ENCODE assay signal across 7 cellular contexts in the genomic region with DNA sequence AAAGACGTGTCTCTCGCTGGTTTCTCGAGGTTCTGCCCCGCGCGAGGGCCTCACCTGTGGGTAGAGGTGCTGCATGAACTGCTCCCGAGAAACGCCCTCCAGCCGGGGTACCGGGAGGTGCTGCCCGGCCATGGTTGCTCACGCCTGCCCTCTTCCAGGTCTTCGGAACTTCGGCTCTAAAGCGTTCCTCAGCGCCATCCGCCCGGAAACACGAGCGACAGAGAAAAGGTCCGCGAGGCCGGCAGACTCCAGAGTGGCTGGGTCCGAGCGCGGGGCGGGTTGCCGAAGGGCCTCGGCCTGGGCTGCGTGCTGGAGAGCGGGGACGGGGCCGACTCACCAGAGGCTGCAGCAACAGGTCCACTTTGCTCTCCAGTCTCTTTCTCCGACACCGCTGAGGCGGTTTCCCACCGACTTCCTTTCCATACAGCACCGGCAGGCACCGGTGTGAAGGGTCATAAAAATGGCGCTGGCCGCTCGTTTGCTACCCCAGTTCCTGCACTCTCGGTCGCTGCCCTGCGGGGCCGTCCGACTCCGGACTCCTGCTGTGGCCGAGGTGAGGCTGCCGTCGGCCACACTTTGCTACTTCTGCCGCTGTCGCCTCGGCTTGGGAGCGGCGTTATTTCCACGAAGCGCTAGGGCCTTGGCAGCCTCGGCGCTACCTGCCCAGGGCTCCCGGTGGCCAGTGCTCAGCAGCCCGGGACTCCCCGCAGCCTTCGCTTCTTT. TPM values are rescaled to one million over a fixed set of nuclear protein-coding genes. Genes with fewer than 3 reads are reported as not detected.
DNase-seq lines count a peak whose midpoint lies in the region; ATAC-seq, FAIRE-seq and TF ChIP-seq lines count a peak whose summit lies in the region.

A gene with protein sequence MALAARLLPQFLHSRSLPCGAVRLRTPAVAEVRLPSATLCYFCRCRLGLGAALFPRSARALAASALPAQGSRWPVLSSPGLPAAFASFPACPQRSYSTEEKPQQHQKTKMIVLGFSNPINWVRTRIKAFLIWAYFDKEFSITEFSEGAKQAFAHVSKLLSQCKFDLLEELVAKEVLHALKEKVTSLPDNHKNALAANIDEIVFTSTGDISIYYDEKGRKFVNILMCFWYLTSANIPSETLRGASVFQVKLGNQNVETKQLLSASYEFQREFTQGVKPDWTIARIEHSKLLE (plus strand): TSS at position 244 of the 723 bp plus-strand sequence. CDS start 217 bp downstream, at position 461.
A gene with protein sequence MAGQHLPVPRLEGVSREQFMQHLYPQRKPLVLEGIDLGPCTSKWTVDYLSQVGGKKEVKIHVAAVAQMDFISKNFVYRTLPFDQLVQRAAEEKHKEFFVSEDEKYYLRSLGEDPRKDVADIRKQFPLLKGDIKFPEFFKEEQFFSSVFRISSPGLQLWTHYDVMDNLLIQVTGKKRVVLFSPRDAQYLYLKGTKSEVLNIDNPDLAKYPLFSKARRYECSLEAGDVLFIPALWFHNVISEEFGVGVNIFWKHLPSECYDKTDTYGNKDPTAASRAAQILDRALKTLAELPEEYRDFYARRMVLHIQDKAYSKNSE (minus strand): TSS at position 153 of the 723 bp plus-strand sequence. CDS start 21 bp downstream, at position 132.

- peaks cover 19% of the 10 kb centered on the region for H3K36me3 ChIP-seq in astrocyte (ENCODE audit: insufficient read depth, low read length)

- peaks cover 7% of the 10 kb centered on the region for H3K4me1 ChIP-seq in astrocyte (ENCODE audit: insufficient read depth, low read length)

- H3K4me3 ChIP-seq in astrocyte (ENCODE audit: insufficient read depth, low read depth, low read length): peak within 1 kb of the TSS; percentile 84

- H3K4me3 Mint-ChIP-seq in T-helper 2 cell treated with Interferon-gamma antibody and Interleukin-4, amounts not matched to agents 5 μg/mL and 100 μg/mL, for 36 hours: peak within 1 kb of the TSS; percentile 99
- peak within 1 kb of the TSS; percentile 95 for H3K4me3 Mint-ChIP-seq in astrocyte (ENCODE audit: unreplicated experiment)

- H2AFZ ChIP-seq in astrocyte (ENCODE audit: low read depth, low read length): peak within 1 kb of the TSS; percentile 99

- H3K27ac ChIP-seq in astrocyte (ENCODE audit: low read depth, low read length): peak within 1 kb of the TSS; percentile 90

- no peaks in the 10 kb centered on the region for H3K9me3 Mint-ChIP-seq in T-helper 2 cell treated with Interferon-gamma antibody and Interleukin-4, amounts not matched to agents 5 μg/mL and 100 μg/mL, for 36 hours
- H3K9me3 Mint-ChIP-seq in astrocyte (ENCODE audit: unreplicated experiment): no peaks in the 10 kb centered on the region

- H3K4me2 ChIP-seq in astrocyte (ENCODE audit: low read length): peak within 1 kb of the TSS; percentile 91

- peaks cover 12% of the 10 kb centered on the region for H4K20me1 ChIP-seq in astrocyte (ENCODE audit: insufficient read depth, low read length)

- TF ChIP-seq CTCF in astrocyte (IDR thresholded peaks at IDR 0.05; ENCODE audit: insufficient read depth, low read depth, low read length): no peak

- ATAC-seq in HG02970 (IDR thresholded peaks at IDR 0.05; ENCODE audit: low FRiP score, unreplicated experiment): peak; percentile 81

- DNase-seq in GM18507 (ENCODE audit: extremely low spot score, insufficient read length, low read depth): peak; percentile 72
- DNase-seq in NCI-H2029 (lab: John Stamatoyannopoulos, UW): peak; percentile 80
- peak; percentile 77 for DNase-seq in T-helper 2 cell treated with Interferon-gamma antibody and Interleukin-4, amounts not matched to agents 5 μg/mL and 100 μg/mL, for 36 hours (ENCODE audit: low spot score)
- DNase-seq in astrocyte (ENCODE audit: low read depth): peak; percentile 77
- DNase-seq in hepatic stellate cell (ENCODE audit: low spot score): peak; percentile 87
- peak; percentile 69 for DNase-seq in renal cortical epithelial cell (ENCODE audit: low read depth)

- no peaks in the 10 kb centered on the region for H3K9me3 ChIP-seq in astrocyte (ENCODE audit: insufficient read depth, low read depth, low read length)

- peaks cover 24% of the 10 kb centered on the region for H3K36me3 Mint-ChIP-seq in T-helper 2 cell treated with Interferon-gamma antibody and Interleukin-4, amounts not matched to agents 5 μg/mL and 100 μg/mL, for 36 hours (ENCODE audit: low read depth)
- no peaks in the 10 kb centered on the region for H3K36me3 Mint-ChIP-seq in astrocyte (ENCODE audit: low read depth, unreplicated experiment)

- no peaks in the 10 kb centered on the region for H3K27me3 ChIP-seq in astrocyte (ENCODE audit: insufficient read depth, low read length)

- no peaks in the 10 kb centered on the region for H3K27me3 Mint-ChIP-seq in T-helper 2 cell treated with Interferon-gamma antibody and Interleukin-4, amounts not matched to agents 5 μg/mL and 100 μg/mL, for 36 hours (ENCODE audit: low read depth)
- H3K27me3 Mint-ChIP-seq in astrocyte (ENCODE audit: low read depth, unreplicated experiment): no peaks in the 10 kb centered on the region

- peak within 1 kb of the TSS; percentile 93 for H3K27ac Mint-ChIP-seq in T-helper 2 cell treated with Interferon-gamma antibody and Interleukin-4, amounts not matched to agents 5 μg/mL and 100 μg/mL, for 36 hours
- H3K27ac Mint-ChIP-seq in astrocyte (ENCODE audit: unreplicated experiment): peak within 1 kb of the TSS; percentile 92

- peaks cover 44% of the 10 kb centered on the region for H3K4me1 Mint-ChIP-seq in T-helper 2 cell treated with Interferon-gamma antibody and Interleukin-4, amounts not matched to agents 5 μg/mL and 100 μg/mL, for 36 hours (ENCODE audit: low read depth)
- peaks cover 14% of the 10 kb centered on the region for H3K4me1 Mint-ChIP-seq in astrocyte (ENCODE audit: low read depth, unreplicated experiment)

- H3K9ac ChIP-seq in astrocyte (ENCODE audit: low read length): peak within 1 kb of the TSS; percentile 88

- FAIRE-seq in GM18507 (lab: Jason Lieb, UNC) (peak; percentile 86), astrocyte (lab: Jason Lieb, UNC) (no peak)

- peaks cover 82% of the 10 kb centered on the region for H3K79me2 ChIP-seq in astrocyte (ENCODE audit: insufficient read depth, low read length)

RNA-seq across cellular contexts. Expression of the first gene that starts in this region (rescaled TPM):
- total RNA-seq in astrocyte (21.7 and 24.4 TPM in 2 replicates), renal cortical epithelial cell (26.2 and 31.3 TPM in 2 replicates)

RNA-seq across cellular contexts. Expression of the second gene that starts in this region (rescaled TPM):
- total RNA-seq in astrocyte (9.0 and 9.2 TPM in 2 replicates), renal cortical epithelial cell (8.7 and 12.0 TPM in 2 replicates)

Comparison
In these comparisons a context has a peak if more than half of its experiments do, and no peak if none do; other contexts are left out.
1. Peak in every context shown above with its lines: DNase-seq, ATAC-seq, H3K4me3 ChIP-seq and H3K27ac ChIP-seq.